ENCODE assay signal across 1 cellular context in the genomic region with DNA sequence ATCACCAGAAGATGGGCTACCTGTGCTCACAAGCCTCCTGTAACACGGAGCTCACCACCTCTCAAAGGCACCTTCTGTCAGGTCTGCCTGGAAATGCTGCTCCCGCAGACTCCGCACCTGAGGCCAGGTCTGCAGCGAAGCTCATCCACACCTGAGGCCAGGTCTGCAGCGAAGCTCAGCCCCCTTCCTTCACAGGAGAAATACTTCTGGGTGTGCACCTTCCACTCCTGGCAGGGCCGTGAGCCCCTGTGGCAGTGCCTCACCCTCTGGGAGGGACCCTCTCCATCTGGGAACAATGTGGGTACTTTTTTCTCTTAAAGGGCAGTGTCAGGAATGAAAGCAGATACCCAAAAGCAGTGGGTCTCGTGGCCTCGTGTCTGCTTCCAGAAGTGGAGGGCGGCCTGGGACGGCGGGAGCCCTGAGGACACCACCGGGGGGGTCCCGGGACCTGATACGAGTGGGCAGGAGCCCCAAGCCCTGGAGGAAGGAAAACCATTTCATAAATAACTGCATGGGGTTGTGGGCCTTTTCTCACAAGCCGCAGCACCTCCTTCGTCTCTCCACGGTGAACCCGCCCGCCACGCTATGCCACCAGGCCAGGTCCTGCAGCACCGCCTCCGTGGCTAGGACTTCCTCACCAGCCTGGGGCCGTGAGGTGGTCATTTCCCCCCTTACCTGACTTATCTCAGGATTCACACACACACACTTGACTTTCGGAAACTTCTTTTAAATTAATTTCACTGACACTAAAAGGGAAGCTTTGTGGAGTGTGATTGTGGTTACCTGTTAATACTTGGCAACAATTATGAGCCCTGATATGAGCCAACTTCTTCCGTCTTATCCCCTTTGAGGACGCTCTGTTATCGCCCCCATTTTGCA.
TF ChIP-seq lines count a peak whose summit lies in the region.

No MANE protein-coding gene starts in this region.

TF ChIP-seq in SK-N-SH, 30 proteins besides CTCF, POLR2A, EP300 and RAD21 (continued from another document):
- no peak for TF ChIP-seq JUND (IDR thresholded peaks at IDR 0.05)
- TF ChIP-seq, protein P1, sequence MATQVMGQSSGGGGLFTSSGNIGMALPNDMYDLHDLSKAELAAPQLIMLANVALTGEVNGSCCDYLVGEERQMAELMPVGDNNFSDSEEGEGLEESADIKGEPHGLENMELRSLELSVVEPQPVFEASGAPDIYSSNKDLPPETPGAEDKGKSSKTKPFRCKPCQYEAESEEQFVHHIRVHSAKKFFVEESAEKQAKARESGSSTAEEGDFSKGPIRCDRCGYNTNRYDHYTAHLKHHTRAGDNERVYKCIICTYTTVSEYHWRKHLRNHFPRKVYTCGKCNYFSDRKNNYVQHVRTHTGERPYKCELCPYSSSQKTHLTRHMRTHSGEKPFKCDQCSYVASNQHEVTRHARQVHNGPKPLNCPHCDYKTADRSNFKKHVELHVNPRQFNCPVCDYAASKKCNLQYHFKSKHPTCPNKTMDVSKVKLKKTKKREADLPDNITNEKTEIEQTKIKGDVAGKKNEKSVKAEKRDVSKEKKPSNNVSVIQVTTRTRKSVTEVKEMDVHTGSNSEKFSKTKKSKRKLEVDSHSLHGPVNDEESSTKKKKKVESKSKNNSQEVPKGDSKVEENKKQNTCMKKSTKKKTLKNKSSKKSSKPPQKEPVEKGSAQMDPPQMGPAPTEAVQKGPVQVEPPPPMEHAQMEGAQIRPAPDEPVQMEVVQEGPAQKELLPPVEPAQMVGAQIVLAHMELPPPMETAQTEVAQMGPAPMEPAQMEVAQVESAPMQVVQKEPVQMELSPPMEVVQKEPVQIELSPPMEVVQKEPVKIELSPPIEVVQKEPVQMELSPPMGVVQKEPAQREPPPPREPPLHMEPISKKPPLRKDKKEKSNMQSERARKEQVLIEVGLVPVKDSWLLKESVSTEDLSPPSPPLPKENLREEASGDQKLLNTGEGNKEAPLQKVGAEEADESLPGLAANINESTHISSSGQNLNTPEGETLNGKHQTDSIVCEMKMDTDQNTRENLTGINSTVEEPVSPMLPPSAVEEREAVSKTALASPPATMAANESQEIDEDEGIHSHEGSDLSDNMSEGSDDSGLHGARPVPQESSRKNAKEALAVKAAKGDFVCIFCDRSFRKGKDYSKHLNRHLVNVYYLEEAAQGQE (IDR thresholded peaks at IDR 0.05; ENCODE audit: low read depth, low read length) = no peak
- TF ChIP-seq, protein P2, sequence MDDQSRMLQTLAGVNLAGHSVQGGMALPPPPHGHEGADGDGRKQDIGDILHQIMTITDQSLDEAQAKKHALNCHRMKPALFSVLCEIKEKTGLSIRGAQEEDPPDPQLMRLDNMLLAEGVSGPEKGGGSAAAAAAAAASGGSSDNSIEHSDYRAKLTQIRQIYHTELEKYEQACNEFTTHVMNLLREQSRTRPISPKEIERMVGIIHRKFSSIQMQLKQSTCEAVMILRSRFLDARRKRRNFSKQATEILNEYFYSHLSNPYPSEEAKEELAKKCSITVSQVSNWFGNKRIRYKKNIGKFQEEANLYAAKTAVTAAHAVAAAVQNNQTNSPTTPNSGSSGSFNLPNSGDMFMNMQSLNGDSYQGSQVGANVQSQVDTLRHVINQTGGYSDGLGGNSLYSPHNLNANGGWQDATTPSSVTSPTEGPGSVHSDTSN (IDR thresholded peaks at IDR 0.05) = no peak
- TF ChIP-seq, protein P3, sequence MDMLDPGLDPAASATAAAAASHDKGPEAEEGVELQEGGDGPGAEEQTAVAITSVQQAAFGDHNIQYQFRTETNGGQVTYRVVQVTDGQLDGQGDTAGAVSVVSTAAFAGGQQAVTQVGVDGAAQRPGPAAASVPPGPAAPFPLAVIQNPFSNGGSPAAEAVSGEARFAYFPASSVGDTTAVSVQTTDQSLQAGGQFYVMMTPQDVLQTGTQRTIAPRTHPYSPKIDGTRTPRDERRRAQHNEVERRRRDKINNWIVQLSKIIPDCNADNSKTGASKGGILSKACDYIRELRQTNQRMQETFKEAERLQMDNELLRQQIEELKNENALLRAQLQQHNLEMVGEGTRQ (IDR thresholded peaks at IDR 0.05; ENCODE audit: borderline replicate concordance, low read depth, low read length) = no peak
- TF ChIP-seq FOSL2 (IDR thresholded peaks at IDR 0.05; ENCODE audit: borderline replicate concordance, low read depth) = no peak
- no peak for TF ChIP-seq NFIC (IDR thresholded peaks at IDR 0.05; ENCODE audit: borderline replicate concordance)
TF ChIP-seq in SK-N-SH: peak in this region for 0.
